12 cellular contexts compared by ENCODE assay signal in the genomic region with DNA sequence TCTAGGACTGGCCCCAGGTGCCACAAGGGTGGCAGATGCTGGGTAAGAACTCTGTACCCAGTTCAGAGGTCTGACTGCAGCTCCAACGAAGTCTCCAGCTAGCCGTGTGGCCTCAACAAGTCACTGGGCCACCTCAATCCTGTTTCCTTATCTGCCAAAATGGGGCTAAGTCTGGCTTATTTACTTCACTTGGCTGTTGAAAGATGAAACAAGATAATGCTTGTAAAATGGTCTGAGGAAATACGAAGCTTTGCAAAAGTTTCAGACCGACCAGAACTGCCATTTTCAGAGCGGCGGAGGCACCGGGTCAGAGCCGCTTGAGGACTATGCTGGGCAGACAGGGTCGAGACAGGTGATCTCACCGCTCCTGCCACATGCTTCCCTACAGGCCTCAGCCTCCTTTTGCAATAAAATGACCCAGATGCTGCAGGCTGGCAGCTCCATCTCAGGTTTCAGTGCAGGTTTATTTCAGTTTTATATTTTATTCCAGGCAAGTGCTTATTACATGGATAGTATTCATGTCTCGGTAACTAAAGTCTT. TPM values are rescaled to one million over a fixed set of nuclear protein-coding genes. Genes with fewer than 3 reads are reported as not detected.
DNase-seq lines count a peak whose midpoint lies in the region; ATAC-seq and TF ChIP-seq lines count a peak whose summit lies in the region.
"Had no signal": no experiment of that assay in that cellular context is flagged by ENCODE, and none has a peak within 500 bp of the region (broad histone marks: within the 10 kb centered on the region; RNA-seq: fewer than 3 reads in every experiment).

No MANE protein-coding gene starts in this region.

- H2AFZ ChIP-seq in HCT116 (ENCODE audit: low read depth, low read length, poor library complexity, severe bottlenecking): no peak overlapping the region

- H3K27ac Mint-ChIP-seq in progenitor cell of endocrine pancreas: no peak overlapping the region
- H3K27ac Mint-ChIP-seq: activated CD4-positive, alpha-beta T cell treated with anti-CD3 and anti-CD28 coated beads, Interleukin-2, amount 10 ng/mL, durations not matched to agents 24 days and 14 days had no signal

- no peak overlapping the region for H3K4me2 ChIP-seq in HCT116 (ENCODE audit: low read length)

- CTCF ChIA-PET in HCT116 (lab: Charles Lee): interaction anchor here (0.7 to 6.3 kb wide), 11 partner anchors 9 to 341 kb away, joined by 3 to 351 read pairs (median 6); a partner anchor contains a TSS

- peaks cover 4% of the 10 kb centered on the region for H3K36me3 Mint-ChIP-seq in progenitor cell of endocrine pancreas (ENCODE audit: insufficient read depth)

- H3K9me2 ChIP-seq in HCT116 (ENCODE audit: insufficient read depth): no peaks in the 10 kb centered on the region

- H3K27me3 ChIP-seq in HCT116 (ENCODE audit: insufficient read depth, low read length): no peaks in the 10 kb centered on the region
- H3K27me3 ChIP-seq in iPS-20b (ENCODE audit: insufficient read depth, low read length): no peaks in the 10 kb centered on the region
- no peaks in the 10 kb centered on the region for H3K27me3 ChIP-seq in sigmoid colon

- TF ChIP-seq EP300 in sigmoid colon (IDR thresholded peaks at IDR 0.05): no peak

- peaks cover 7% of the 10 kb centered on the region for H3K4me1 Mint-ChIP-seq in progenitor cell of endocrine pancreas (ENCODE audit: low read depth)

- no peak overlapping the region for H3K4me3 ChIP-seq in HCT116 (replicated peaks in 1 of 2; ENCODE audit: low read depth in 1 of 2, low read length in 2 of 2)
- no peak overlapping the region for H3K4me3 ChIP-seq in SK-N-MC
- H3K4me3 ChIP-seq in iPS-20b (ENCODE audit: low read length): no peak overlapping the region
- no peak overlapping the region for H3K4me3 ChIP-seq in sigmoid colon
- H3K4me3 ChIP-seq: mucosa of descending colon had no signal

- no peaks in the 10 kb centered on the region for H3K9me3 Mint-ChIP-seq in progenitor cell of endocrine pancreas (ENCODE audit: low read depth)
- H3K9me3 Mint-ChIP-seq: activated CD4-positive, alpha-beta T cell treated with anti-CD3 and anti-CD28 coated beads, Interleukin-2, amount 10 ng/mL, durations not matched to agents 24 days and 14 days had no signal

- H3K27ac ChIP-seq in HCT116 (ENCODE audit: low read depth, low read length) (peak overlapping the region; percentile 29), SK-N-MC (peak overlapping the region; percentile 25; the same call in 1 of the 2 replicates), iPS-20b (ENCODE audit: low read length) (no peak overlapping the region), sigmoid colon (peak overlapping the region in 3 of 4 donors; percentile 42 to 56 (median 51))

- TF ChIP-seq RAD21 in HCT116 (IDR thresholded peaks at IDR 0.05; ENCODE audit: low read depth): no peak

- H3K79me2 ChIP-seq in HCT116 (ENCODE audit: insufficient read depth, low read length): no peaks in the 10 kb centered on the region

- no TSS peak for BruUV-seq in HCT116 (replicated peaks; lab: Mats Ljungman, UMichigan)

- H3K9me3 ChIP-seq in HCT116 (ENCODE audit: control insufficient read depth in 1 of 2, insufficient read depth in 1 of 2, low read depth in 1 of 2, low read length in 2 of 2): no peaks in the 10 kb centered on the region
- H3K9me3 ChIP-seq in SK-N-MC (ENCODE audit: low read depth, low read length): no peaks in the 10 kb centered on the region
- H3K9me3 ChIP-seq in iPS-20b (ENCODE audit: insufficient read depth, low read depth, low read length): no peaks in the 10 kb centered on the region
- H3K9me3 ChIP-seq in sigmoid colon: no peaks in the 10 kb centered on the region
- H3K9me3 ChIP-seq: mucosa of descending colon had no signal

- POLR2A ChIA-PET in HCT116 (lab: Charles Lee): interaction anchor here (1.1 to 2.1 kb wide), 5 partner anchors 9 to 32 kb away, joined by 3 to 18 read pairs (median 7); no protein-coding TSS in a partner anchor

- ATAC-seq in HCT116: no peak
- ATAC-seq: mucosa of descending colon had no signal

- no peak for DNase-seq in HCT116 (ENCODE audit: low read depth, low spot score)
- DNase-seq in SK-N-MC (ENCODE audit: low read depth, low spot score): no peak
- DNase-seq in sigmoid colon: no peak
- DNase-seq in NCI-H526 (lab: John Stamatoyannopoulos, UW): no peak
- no peak for DNase-seq in T-helper 1 cell
- DNase-seq in NCI-H1417 (lab: John Stamatoyannopoulos, UW): no peak
- DNase-seq in progenitor cell of endocrine pancreas (ENCODE audit: low spot score, unreplicated experiment): no peak
- DNase-seq: activated gamma-delta T cell, Calu3, mucosa of descending colon had no signal

- H3K9ac ChIP-seq in HCT116 (ENCODE audit: low read length) (no peak overlapping the region), SK-N-MC (ENCODE audit: insufficient read length) (no peak overlapping the region), iPS-20b (ENCODE audit: low read depth, low read length) (peak overlapping the region; percentile 25; the same call in 1 of the 2 replicates)

- H3K36me3 ChIP-seq in HCT116 (ENCODE audit: control insufficient read depth in 1 of 2, insufficient read depth in 2 of 2, low read length in 2 of 2): peaks cover 0 to 3% of the 10 kb centered on the region in 2 experiments; a peak in 2 of 4 replicates
- H3K36me3 ChIP-seq in SK-N-MC (ENCODE audit: insufficient read depth, low read length): no peaks in the 10 kb centered on the region
- H3K36me3 ChIP-seq in iPS-20b (ENCODE audit: insufficient read depth, low read depth, low read length): peaks cover 5% of the 10 kb centered on the region; the same call in 1 of the 2 replicates
- peaks cover 0 to 67% (median 25%) of the 10 kb centered on the region in 4 donors for H3K36me3 ChIP-seq in sigmoid colon

- intact Hi-C loops in HCT116 (cut with micrococcal nuclease) (no loop called here), sigmoid colon (cut with DNase I) (no loop called here)

- no peak for TF ChIP-seq CTCF in HCT116 (IDR thresholded peaks at IDR 0.05 in 2 of 3, conservative IDR thresholded peaks at IDR 0.05 in 1 of 3; ENCODE audit: borderline replicate concordance in 1 of 3, insufficient read depth in 1 of 3, low read depth in 2 of 3, low read length in 2 of 3)
- no peak for TF ChIP-seq CTCF in sigmoid colon (IDR thresholded peaks at IDR 0.05)
- TF ChIP-seq CTCF in progenitor cell of endocrine pancreas (IDR thresholded peaks at IDR 0.05; ENCODE audit: unreplicated experiment): no peak

- 85 to 88% methylated on average over 11 of the region's 11 CpGs for WGBS in sigmoid colon, 2 donors

- H3K27me3 Mint-ChIP-seq in progenitor cell of endocrine pancreas: no peaks in the 10 kb centered on the region
- H3K27me3 Mint-ChIP-seq: activated CD4-positive, alpha-beta T cell treated with anti-CD3 and anti-CD28 coated beads, Interleukin-2, amount 10 ng/mL, durations not matched to agents 24 days and 14 days had no signal

- H3K4me1 ChIP-seq in HCT116 (ENCODE audit: control insufficient read depth in 1 of 2, insufficient read depth in 2 of 2, low read length in 2 of 2) (peaks cover 0 to 8% of the 10 kb centered on the region in 2 experiments; a peak in 1 of 4 replicates), iPS-20b (ENCODE audit: insufficient read depth, low read length) (no peaks in the 10 kb centered on the region; the same call in 1 of the 2 replicates), sigmoid colon (peaks cover 0 to 29% (median 23%) of the 10 kb centered on the region in 4 donors)

- H4K20me1 ChIP-seq in HCT116 (ENCODE audit: insufficient read depth): no peaks in the 10 kb centered on the region

- no peak for TF ChIP-seq POLR2A in HCT116 (IDR thresholded peaks at IDR 0.05; ENCODE audit: borderline replicate concordance, extremely low read depth, insufficient read depth, insufficient read length)
- no peak for TF ChIP-seq POLR2A in sigmoid colon (IDR thresholded peaks at IDR 0.05)

- RAD21 ChIA-PET in HCT116 (lab: Charles Lee; ENCODE audit: low non-redundant PET in 1 of 2, low total read pairs in 2 of 2, uncharacterized antibody in 2 of 2, unreplicated experiment in 2 of 2): interaction anchor here (1.6 to 2.7 kb wide), 3 partner anchors 23 to 33 kb away, joined by 6 to 40 read pairs (median 33); no protein-coding TSS in a partner anchor

- no peak overlapping the region for H3K4me3 Mint-ChIP-seq in progenitor cell of endocrine pancreas (ENCODE audit: low read depth)
- H3K4me3 Mint-ChIP-seq: activated CD4-positive, alpha-beta T cell treated with anti-CD3 and anti-CD28 coated beads, Interleukin-2, amount 10 ng/mL, durations not matched to agents 24 days and 14 days had no signal

RNA-seq across cellular contexts. Expression of a gene that starts 17.2 kb away (rescaled TPM):
- 37.0 TPM for total RNA-seq in HCT116 (2021; ENCODE audit: unreplicated experiment)
- polyA plus RNA-seq in HCT116 (2012): 19.2 and 23.8 TPM in 2 replicates
- total RNA-seq in sigmoid colon: 10 to 100 TPM in 2 of 4 donors, 1 to 10 TPM in 2; 7.1 to 19.9 (median 11.6) TPM
- 10 to 100 TPM in 1 of 3 donors, 1 to 10 TPM in 2; 2.1 to 24.1 (median 3.0) TPM for polyA plus RNA-seq in sigmoid colon
- total RNA-seq in progenitor cell of endocrine pancreas: 32.1 and 35.5 TPM in 2 replicates

RNA-seq across cellular contexts. Expression of a gene that starts 46.4 kb away (rescaled TPM):
- total RNA-seq in HCT116 (2021; ENCODE audit: unreplicated experiment) (68.1 TPM), sigmoid colon (10 to 100 TPM; 25.5 to 79.8 (median 54.9) TPM), progenitor cell of endocrine pancreas (117 and 127 TPM in 2 replicates)
- polyA plus RNA-seq in HCT116 (2012): 74.2 and 92.5 TPM in 2 replicates
- 10 to 100 TPM in 2 of 3 donors, 1 to 10 TPM in 1; 6.2 to 43.9 (median 12.0) TPM for polyA plus RNA-seq in sigmoid colon

RNA-seq across cellular contexts. Expression of a gene that starts 47.4 kb away (rescaled TPM):
- total RNA-seq in HCT116 (2021; ENCODE audit: unreplicated experiment) (77.2 TPM), sigmoid colon (10 to 100 TPM; 21.9 to 56.3 (median 38.0) TPM), progenitor cell of endocrine pancreas (33.5 and 36.2 TPM in 2 replicates)
- polyA plus RNA-seq in HCT116 (2012): 47.2 and 49.7 TPM in 2 replicates
- polyA plus RNA-seq in sigmoid colon: 10 to 100 TPM in 1 of 3 donors, 1 to 10 TPM in 2; 6.7 to 16.6 (median 9.0) TPM
